ENCODE assay signal across 31 cellular contexts in the genomic region with DNA sequence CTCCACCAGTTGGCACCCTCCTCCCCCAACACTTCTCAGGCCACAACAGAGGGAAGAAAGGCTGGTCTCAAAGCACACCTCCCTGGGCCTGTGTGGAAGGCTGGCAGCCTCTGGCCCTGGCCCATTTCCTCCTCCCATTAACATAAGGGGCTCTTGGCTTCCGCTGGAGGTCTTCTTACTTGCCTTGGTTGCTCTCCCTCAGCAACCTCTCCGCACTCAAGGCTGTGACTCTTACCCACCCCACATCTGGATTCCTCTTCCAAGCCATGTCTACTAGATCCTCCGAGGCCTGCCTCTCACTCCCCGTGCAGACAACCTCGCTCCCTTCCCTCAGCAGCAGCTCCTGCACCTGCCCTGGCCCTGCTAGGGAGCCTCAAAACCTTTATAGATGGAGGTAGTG.
"Had no signal": no experiment of that assay in that cellular context is flagged by ENCODE, and none has a peak within 500 bp of the region (broad histone marks: within the 10 kb centered on the region; RNA-seq: fewer than 3 reads in every experiment).

No MANE protein-coding gene starts in this region.

- H3K27ac Mint-ChIP-seq: activated B cell treated with CpG ODN at 0.5 μM for 24 hours; activated CD4-positive, alpha-beta memory T cell treated with anti-CD3 and anti-CD28 coated beads, Interleukin-2, amount 10 ng/mL, durations not matched to agents 7 days and 5 days; activated CD8-positive, alpha-beta memory T cell treated with anti-CD3 and anti-CD28 coated beads, Interleukin-2, amount 10 ng/mL, durations not matched to agents 7 days and 5 days; activated naive CD4-positive, alpha-beta T cell treated with anti-CD3 and anti-CD28 coated beads, Interleukin-2, amount 50 U/mL, for 24 hours; T-helper 1 cell treated with Interleukin-12 subunit alpha and Interleukin-12 subunit beta and Interleukin-4 antibody, amounts not matched to agents 30 μg/mL and 1 μg/mL, for 36 hours; T-helper 2 cell treated with Interferon-gamma antibody and Interleukin-4, amounts not matched to agents 5 μg/mL and 100 μg/mL, for 36 hours had no signal

- H3K27me3 ChIP-seq: ascending aorta, cardiac muscle cell, SJCRH30 had no signal

- H3K9me3 ChIP-seq: ascending aorta, SJCRH30 had no signal

- H3K9me3 Mint-ChIP-seq: activated B cell treated with CpG ODN at 0.5 μM for 24 hours; activated CD4-positive, alpha-beta memory T cell treated with anti-CD3 and anti-CD28 coated beads, Interleukin-2, amount 10 ng/mL, durations not matched to agents 7 days and 5 days; activated naive CD4-positive, alpha-beta T cell treated with anti-CD3 and anti-CD28 coated beads, Interleukin-2, amount 50 U/mL, for 24 hours; activated naive CD8-positive, alpha-beta T cell treated with anti-CD3 and anti-CD28 coated beads, Interleukin-2, amount 10 ng/mL, durations not matched to agents 7 days and 5 days; T-helper 1 cell treated with Interleukin-12 subunit alpha and Interleukin-12 subunit beta and Interleukin-4 antibody, amounts not matched to agents 30 μg/mL and 1 μg/mL, for 36 hours; T-helper 2 cell treated with Interferon-gamma antibody and Interleukin-4, amounts not matched to agents 5 μg/mL and 100 μg/mL, for 36 hours had no signal

- H3K4me3 ChIP-seq: ascending aorta, cardiac muscle cell, SJCRH30, SK-N-MC had no signal

- H3K36me3 Mint-ChIP-seq: activated CD8-positive, alpha-beta memory T cell treated with anti-CD3 and anti-CD28 coated beads, Interleukin-2, amount 10 ng/mL, durations not matched to agents 7 days and 5 days; activated naive CD4-positive, alpha-beta T cell treated with anti-CD3 and anti-CD28 coated beads, Interleukin-2, amount 50 U/mL, for 24 hours; activated naive CD8-positive, alpha-beta T cell treated with anti-CD3 and anti-CD28 coated beads, Interleukin-2, amount 10 ng/mL, durations not matched to agents 7 days and 5 days had no signal

- H3K27ac ChIP-seq: ascending aorta, cardiac muscle cell, KMS-11, SJCRH30, SK-N-MC had no signal

- ATAC-seq: activated CD8-positive, alpha-beta memory T cell treated with anti-CD3 and anti-CD28 coated beads, Interleukin-2, amount 10 ng/mL, durations not matched to agents 7 days and 5 days; Panc1 had no signal

- H3K4me2 ChIP-seq: KMS-11 had no signal

- H3K4me3 Mint-ChIP-seq: activated B cell treated with CpG ODN at 0.5 μM for 24 hours; activated CD4-positive, alpha-beta memory T cell treated with anti-CD3 and anti-CD28 coated beads, Interleukin-2, amount 10 ng/mL, durations not matched to agents 7 days and 5 days; activated CD8-positive, alpha-beta memory T cell treated with anti-CD3 and anti-CD28 coated beads, Interleukin-2, amount 10 ng/mL, durations not matched to agents 7 days and 5 days; activated naive CD4-positive, alpha-beta T cell treated with anti-CD3 and anti-CD28 coated beads, Interleukin-2, amount 50 U/mL, for 24 hours; activated naive CD8-positive, alpha-beta T cell treated with anti-CD3 and anti-CD28 coated beads, Interleukin-2, amount 10 ng/mL, durations not matched to agents 7 days and 5 days; T-helper 1 cell treated with Interleukin-12 subunit alpha and Interleukin-12 subunit beta and Interleukin-4 antibody, amounts not matched to agents 30 μg/mL and 1 μg/mL, for 36 hours; T-helper 2 cell treated with Interferon-gamma antibody and Interleukin-4, amounts not matched to agents 5 μg/mL and 100 μg/mL, for 36 hours had no signal

- DNase-seq: activated B cell treated with CpG ODN at 0.5 μM for 24 hours; activated CD4-positive, alpha-beta memory T cell treated with anti-CD3 and anti-CD28 coated beads, Interleukin-2, amount 10 ng/mL, durations not matched to agents 7 days and 5 days; activated CD4-positive, alpha-beta T cell treated with anti-CD3 and anti-CD28 coated beads for 4 hours; activated CD4-positive, alpha-beta T cell treated with anti-CD3 and anti-CD28 coated beads, Interleukin-2, amount 50 U/mL, for 1 hour; activated CD4-positive, CD25-positive, alpha-beta regulatory T cell treated with anti-CD3 and anti-CD28 coated beads, Interleukin-2, amount 50 U/mL, for 72 hours; activated CD8-positive, alpha-beta memory T cell treated with anti-CD3 and anti-CD28 coated beads for 24 hours; activated CD8-positive, alpha-beta memory T cell treated with anti-CD3 and anti-CD28 coated beads, Interleukin-2, amount 10 ng/mL, durations not matched to agents 7 days and 5 days; activated CD8-positive, alpha-beta memory T cell treated with anti-CD3 and anti-CD28 coated beads, Interleukin-2, amount 50 U/mL, for 48 hours; activated gamma-delta T cell; activated naive CD4-positive, alpha-beta T cell treated with Interleukin-2 at 50 U/mL for 16 hours; activated naive CD8-positive, alpha-beta T cell treated with anti-CD3 and anti-CD28 coated beads, Interleukin-2, amount 10 ng/mL, durations not matched to agents 7 days and 5 days; activated T-cell treated with anti-CD3 and anti-CD28 coated beads, Interleukin-2, amount 50 U/mL, for 48 hours; amygdala; MM.1S; MV-4-11; NCI-H1092; NCI-H1436 treated with DMSO at 0.1 percent for 48 hours; NCI-H1694 treated with DMSO at 0.1 percent for 48 hours; NCI-H2029; NCI-H345; NCI-H524 treated with DMSO at 0.1 percent for 48 hours; SHP77; SJCRH30 had no signal

- H3K4me1 ChIP-seq: ascending aorta had no signal

- H3K36me3 ChIP-seq: ascending aorta, cardiac muscle cell, SJCRH30 had no signal
